ENCODE assay signal across 16 cellular contexts in genomic region chr5:174338204-174339010, GRCh38.
A peak's percentile ranks its signal among the peaks of the same experiment; 100 is the strongest.
DNase-seq lines count a peak whose midpoint lies in the region; ATAC-seq and FAIRE-seq lines count a peak whose summit lies in the region.
"Had no signal": no experiment of that assay in that cellular context is flagged by ENCODE, and none has a peak within 500 bp of the region (broad histone marks: within the 10 kb centered on the region; RNA-seq: fewer than 3 reads in every experiment).

No MANE protein-coding gene starts in this region.

- no peaks in the 10 kb centered on the region for H3K9me3 ChIP-seq in small intestine (ENCODE audit: control insufficient read depth, low read depth)

- no peak overlapping the region for H3K27ac ChIP-seq in small intestine (ENCODE audit: low read depth in 1 of 2, low read length in 1 of 2)
- H3K27ac ChIP-seq: 22Rv1, brain microvascular endothelial cell had no signal

- H3K4me1 Mint-ChIP-seq in natural killer cell treated with Interleukin-12 subunit alpha and Interleukin-12 subunit beta and Interleukin-15 and Interleukin-18, amount 100 ng/mL, for 72 hours (ENCODE audit: low read depth in 2 of 2) = no peaks in the 10 kb centered on the region
- H3K4me1 Mint-ChIP-seq: memory B cell had no signal

- DNase-seq in NCI-H2227 treated with DMSO at 0.1 percent for 48 hours (lab: John Stamatoyannopoulos, UW) (peak; percentile 91), NCI-H2227 (lab: John Stamatoyannopoulos, UW; ENCODE audit: unreplicated experiment) (no peak), SK-N-DZ (ENCODE audit: low spot score) (peak; percentile 65), left cardiac atrium (peak; percentile 56), small intestine (peak; percentile 20), NCI-H82 (lab: John Stamatoyannopoulos, UW) (no peak)
- no peak for DNase-seq in natural killer cell treated with Interleukin-12 subunit alpha and Interleukin-12 subunit beta and Interleukin-15 and Interleukin-18, amount 100 ng/mL, for 72 hours (ENCODE audit: low spot score)
- DNase-seq: brain microvascular endothelial cell; C1 segment of cervical spinal cord; effector CD8-positive, alpha-beta T cell; NCI-H1105 treated with DMSO at 0.1 percent for 48 hours; occipital lobe had no signal

- H3K4me3 Mint-ChIP-seq in natural killer cell treated with Interleukin-12 subunit alpha and Interleukin-12 subunit beta and Interleukin-15 and Interleukin-18, amount 100 ng/mL, for 72 hours = no peak overlapping the region
- H3K4me3 Mint-ChIP-seq: memory B cell had no signal

- intact Hi-C loops in left cardiac atrium (cut with DNase I) = no loop called here

- FAIRE-seq in small intestine (lab: Jason Lieb, UNC) = no peak

- peaks cover 11 to 13% of the 10 kb centered on the region in 2 donors for H3K27me3 Mint-ChIP-seq in natural killer cell treated with Interleukin-12 subunit alpha and Interleukin-12 subunit beta and Interleukin-15 and Interleukin-18, amount 100 ng/mL, for 72 hours

- H3K4me1 ChIP-seq in small intestine (ENCODE audit: control insufficient read depth in 2 of 2, insufficient read depth in 1 of 2, low read depth in 1 of 2, low read length in 1 of 2) = no peaks in the 10 kb centered on the region

- 13 to 21% (median 20%) methylated on average over 12 of the region's 12 CpGs for WGBS in small intestine, 3 donors

- no peak overlapping the region for H3K4me3 ChIP-seq in small intestine (ENCODE audit: low read depth in 1 of 2, low read length in 2 of 2)

- H3K27ac Mint-ChIP-seq in natural killer cell treated with Interleukin-12 subunit alpha and Interleukin-12 subunit beta and Interleukin-15 and Interleukin-18, amount 100 ng/mL, for 72 hours = no peak overlapping the region
- H3K27ac Mint-ChIP-seq: memory B cell had no signal

- no peaks in the 10 kb centered on the region for H3K36me3 Mint-ChIP-seq in natural killer cell treated with Interleukin-12 subunit alpha and Interleukin-12 subunit beta and Interleukin-15 and Interleukin-18, amount 100 ng/mL, for 72 hours
- H3K36me3 Mint-ChIP-seq: memory B cell had no signal

- H3K27me3 ChIP-seq in small intestine (ENCODE audit: control insufficient read depth in 2 of 2, insufficient read depth in 2 of 2, low read length in 2 of 2) = peaks cover 0 to 9% of the 10 kb centered on the region in 2 donors
- H3K27me3 ChIP-seq: brain microvascular endothelial cell had no signal

- no peaks in the 10 kb centered on the region for H3K9me3 Mint-ChIP-seq in natural killer cell treated with Interleukin-12 subunit alpha and Interleukin-12 subunit beta and Interleukin-15 and Interleukin-18, amount 100 ng/mL, for 72 hours
- H3K9me3 Mint-ChIP-seq: memory B cell had no signal

- H3K36me3 ChIP-seq in small intestine (ENCODE audit: control insufficient read depth in 2 of 2, insufficient read depth in 2 of 2, low read length in 2 of 2) = no peaks in the 10 kb centered on the region
- H3K36me3 ChIP-seq: brain microvascular endothelial cell had no signal

- ATAC-seq in left cardiac atrium = peak; percentile 75 to 96
- no peak for ATAC-seq in natural killer cell treated with Interleukin-12 subunit alpha and Interleukin-12 subunit beta and Interleukin-15 and Interleukin-18, amount 100 ng/mL, for 72 hours
- ATAC-seq in GM21576 (IDR thresholded peaks at IDR 0.05; ENCODE audit: unreplicated experiment) = no peak
- ATAC-seq: HCT116 had no signal

Comparison
In these comparisons a context has a peak if more than half of its experiments do, and no peak if none do; other contexts are left out.
1. DNase-seq: peak in NCI-H2227 treated with DMSO at 0.1 percent for 48 hours (single experiment), SK-N-DZ (single experiment), left cardiac atrium (single experiment) and small intestine (single experiment); none in NCI-H2227 (single experiment), natural killer cell treated with Interleukin-12 subunit alpha and Interleukin-12 subunit beta and Interleukin-15 and Interleukin-18, amount 100 ng/mL, for 72 hours (single experiment) and NCI-H82 (single experiment).
2. ATAC-seq: peak in left cardiac atrium (2 of 2); none in natural killer cell treated with Interleukin-12 subunit alpha and Interleukin-12 subunit beta and Interleukin-15 and Interleukin-18, amount 100 ng/mL, for 72 hours (0 of 2) and GM21576 (single experiment).